In genomic region chr10:105243381-105243780, GRCh38 we compare ENCODE assay signal across 25 cellular contexts.
"Had no signal": no experiment of that assay in that cellular context is flagged by ENCODE, and none has a peak within 500 bp of the region (broad histone marks: within the 10 kb centered on the region; RNA-seq: fewer than 3 reads in every experiment).

No MANE protein-coding gene starts in this region.

- H3K4me3 ChIP-seq: dorsolateral prefrontal cortex, gastrocnemius medialis, lung, mucosa of descending colon, prostate gland, right atrium auricular region, stomach, testis, tibial artery had no signal

- H3K4me3 Mint-ChIP-seq: mesothelial cell of epicardium; naive B cell; natural killer cell treated with Interleukin-12 subunit alpha and Interleukin-12 subunit beta and Interleukin-15 and Interleukin-18, amount 100 ng/mL, for 72 hours; neural crest cell; stimulated activated effector memory CD8-positive, alpha-beta T cell treated with anti-CD3 and anti-CD28 coated beads, Interleukin-12 subunit alpha, Interleukin-12 subunit beta, amount 100 ng/mL, for 72 hours; type B pancreatic cell had no signal

- H3K27me3 ChIP-seq: dorsolateral prefrontal cortex, gastrocnemius medialis, right atrium auricular region, stomach, testis, tibial artery had no signal

- H3K9me3 Mint-ChIP-seq: mesothelial cell of epicardium; natural killer cell treated with Interleukin-12 subunit alpha and Interleukin-12 subunit beta and Interleukin-15 and Interleukin-18, amount 100 ng/mL, for 72 hours; neural crest cell; type B pancreatic cell had no signal

- H3K27ac ChIP-seq: dorsolateral prefrontal cortex, epithelial cell of prostate, gastrocnemius medialis, prostate gland, right atrium auricular region, stomach, testis, tibial artery had no signal

- H3K9me3 ChIP-seq: gastrocnemius medialis, mucosa of descending colon, prostate gland, right atrium auricular region, stomach, testis had no signal

- ATAC-seq: esophagus mucosa; gastrocnemius medialis; left lobe of liver; mucosa of descending colon; natural killer cell treated with Interleukin-12 subunit alpha and Interleukin-12 subunit beta and Interleukin-15 and Interleukin-18, amount 100 ng/mL, for 72 hours; sciatic nerve; stimulated activated effector memory CD8-positive, alpha-beta T cell treated with anti-CD3 and anti-CD28 coated beads, Interleukin-12 subunit alpha, Interleukin-12 subunit beta, amount 100 ng/mL, for 72 hours had no signal

- H3K4me1 Mint-ChIP-seq: naive B cell; neural crest cell; stimulated activated effector memory CD8-positive, alpha-beta T cell treated with anti-CD3 and anti-CD28 coated beads, Interleukin-12 subunit alpha, Interleukin-12 subunit beta, amount 100 ng/mL, for 72 hours had no signal

- H3K36me3 Mint-ChIP-seq: mesothelial cell of epicardium; naive B cell; natural killer cell treated with Interleukin-12 subunit alpha and Interleukin-12 subunit beta and Interleukin-15 and Interleukin-18, amount 100 ng/mL, for 72 hours; stimulated activated effector memory CD8-positive, alpha-beta T cell treated with anti-CD3 and anti-CD28 coated beads, Interleukin-12 subunit alpha, Interleukin-12 subunit beta, amount 100 ng/mL, for 72 hours; type B pancreatic cell had no signal

- H3K4me1 ChIP-seq: gastrocnemius medialis, prostate gland, right atrium auricular region, stomach, testis, tibial artery had no signal

- H3K36me3 ChIP-seq: gastrocnemius medialis, prostate gland, right atrium auricular region, stomach, tibial artery had no signal

- H3K27ac Mint-ChIP-seq: mesothelial cell of epicardium; naive B cell; natural killer cell treated with Interleukin-12 subunit alpha and Interleukin-12 subunit beta and Interleukin-15 and Interleukin-18, amount 100 ng/mL, for 72 hours; stimulated activated effector memory CD8-positive, alpha-beta T cell treated with anti-CD3 and anti-CD28 coated beads, Interleukin-12 subunit alpha, Interleukin-12 subunit beta, amount 100 ng/mL, for 72 hours; type B pancreatic cell had no signal

- H3K27me3 Mint-ChIP-seq: naive B cell; natural killer cell treated with Interleukin-12 subunit alpha and Interleukin-12 subunit beta and Interleukin-15 and Interleukin-18, amount 100 ng/mL, for 72 hours; type B pancreatic cell had no signal

- DNase-seq: dorsolateral prefrontal cortex; effector CD4-positive, alpha-beta T cell; gastrocnemius medialis; head of caudate nucleus; mesenchymal stem cell; mucosa of descending colon; naive B cell; stimulated activated CD4-positive, alpha-beta T cell treated with anti-CD3 and anti-CD28 coated beads, Interleukin-2, amount 100 ng/mL, for 24 hours; stimulated activated CD4-positive, alpha-beta T cell treated with anti-CD3 and anti-CD28 coated beads, Interleukin-4, amount 100 ng/mL, for 24 hours; stimulated activated naive CD4-positive, alpha-beta T cell treated with Interleukin-2 at 50 U/mL for 16 hours; stomach; testis; tibial artery had no signal
